7 cellular contexts compared by ENCODE assay signal in the genomic region with DNA sequence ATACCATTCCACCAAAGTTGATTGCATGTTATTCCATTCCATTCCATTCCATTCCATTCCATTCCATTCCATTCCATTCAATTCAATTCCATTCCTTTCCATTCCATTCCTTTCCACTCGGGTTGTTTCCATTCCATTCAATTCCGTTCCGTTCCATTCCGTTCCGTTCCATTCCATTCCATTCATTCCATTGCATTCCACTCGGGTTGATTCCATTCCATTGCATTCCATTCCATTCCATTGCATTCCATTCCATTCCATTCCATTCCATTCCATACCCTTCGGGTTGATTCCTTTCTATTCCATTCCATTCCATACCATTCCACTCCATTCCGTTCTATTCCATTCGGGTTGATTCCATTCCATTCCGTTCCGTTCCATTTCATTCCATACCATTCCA.
A peak's percentile ranks its signal among the peaks of the same experiment; 100 is the strongest.
DNase-seq lines count a peak whose midpoint lies in the region; ATAC-seq and TF ChIP-seq lines count a peak whose summit lies in the region.
"Not testable (repeated sequence)": the region's sequence is repeated elsewhere in the genome, so short reads cannot be mapped to it uniquely, and the experiment has no call there.

No MANE protein-coding gene starts in this region.

- not testable (repeated sequence) for H3K4me3 ChIP-seq in heart left ventricle, mucosa of descending colon

- WGBS in heart left ventricle, 4 donors: 55 to 81% (median 68%) methylated on average over 11 of the region's 11 CpGs

- not testable (repeated sequence) for H3K4me1 ChIP-seq in heart left ventricle; mucosa of descending colon (ENCODE audit: low read depth)

- not testable (repeated sequence) for H3K27me3 Mint-ChIP-seq in T-helper 17 cell

- not testable (repeated sequence) for H3K36me3 ChIP-seq in heart left ventricle; mucosa of descending colon (ENCODE audit: low read depth)

- intact Hi-C loops in heart left ventricle (cut with DNase I): loop anchor here in 1 of 10 donors (10.0 kb wide), 1 partner anchor 48 kb away; no protein-coding TSS in a partner anchor
- intact Hi-C loops in mucosa of descending colon (cut with DNase I, micrococcal nuclease): loop anchor here in 1 of 2 donors (5.0 kb wide), 1 partner anchor 36 kb away; no protein-coding TSS in a partner anchor

- H3K36me3 Mint-ChIP-seq in T-helper 17 cell (ENCODE audit: low read depth): peaks cover 19% of the 10 kb centered on the region

- not testable (repeated sequence) for H3K27me3 ChIP-seq in heart left ventricle

- H3K27ac ChIP-seq in heart left ventricle: not testable (repeated sequence)

- not testable (repeated sequence) for H3K4me1 Mint-ChIP-seq in T-helper 17 cell

- TF ChIP-seq CTCF in heart left ventricle (IDR thresholded peaks at IDR 0.05); mucosa of descending colon (IDR thresholded peaks at IDR 0.05): not testable (repeated sequence)

- not testable (repeated sequence) for TF ChIP-seq POLR2A in heart left ventricle (IDR thresholded peaks at IDR 0.05)

- DNase-seq in T-helper 17 cell, heart left ventricle, mucosa of descending colon: not testable (repeated sequence)

- H3K4me3 Mint-ChIP-seq in T-helper 17 cell: not testable (repeated sequence)

- peak; percentile 21 for ATAC-seq in GM18861 (IDR thresholded peaks at IDR 0.05; ENCODE audit: unreplicated experiment)
- ATAC-seq in GM21526 (IDR thresholded peaks at IDR 0.05; ENCODE audit: low FRiP score, unreplicated experiment): peak; percentile 30
- ATAC-seq in HG02870 (IDR thresholded peaks at IDR 0.05; ENCODE audit: unreplicated experiment): peak; percentile 24
- peak; percentile 25 for ATAC-seq in HG03196 (IDR thresholded peaks at IDR 0.05; ENCODE audit: unreplicated experiment)
- peak; percentile 18 for ATAC-seq in T-helper 17 cell
- peak; percentile 33 to 40 (median 36) for ATAC-seq in heart left ventricle
- peak; percentile 31 for ATAC-seq in mucosa of descending colon

- H3K27ac Mint-ChIP-seq in T-helper 17 cell: not testable (repeated sequence)

- peaks cover 68% of the 10 kb centered on the region for H3K9me3 ChIP-seq in T-helper 17 cell (ENCODE audit: control insufficient read depth, low read length, poor library complexity, severe bottlenecking)
- peaks cover 0 to 85% (median 37%) of the 10 kb centered on the region in 12 donors for H3K9me3 ChIP-seq in heart left ventricle
- H3K9me3 ChIP-seq in mucosa of descending colon: peaks cover 91% of the 10 kb centered on the region
